In the genomic region with DNA sequence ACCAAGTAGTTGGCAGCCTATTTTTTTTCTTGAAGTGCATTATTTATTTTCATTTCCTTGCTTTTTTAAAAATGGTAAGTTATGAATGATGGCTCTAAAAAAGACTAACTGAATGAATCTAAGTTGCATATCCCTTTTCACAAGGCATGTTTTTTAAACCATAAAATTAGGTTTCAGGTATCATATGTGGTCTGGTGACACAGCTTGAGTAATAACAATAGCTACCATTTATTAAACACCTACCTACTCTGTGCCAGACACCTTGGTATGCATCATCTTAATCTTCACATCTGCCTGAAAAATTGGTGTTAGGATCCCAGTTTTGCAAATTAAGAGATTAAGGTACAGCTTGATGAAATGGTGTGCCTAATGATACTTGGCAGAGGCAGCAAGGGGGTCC, we compare ENCODE assay signal across 23 cellular contexts. TPM values are rescaled to one million over a fixed set of nuclear protein-coding genes. Genes with fewer than 3 reads are reported as not detected.
DNase-seq lines count a peak whose midpoint lies in the region; ATAC-seq, FAIRE-seq and TF ChIP-seq lines count a peak whose summit lies in the region.
"Had no signal": no experiment of that assay in that cellular context is flagged by ENCODE, and none has a peak within 500 bp of the region (broad histone marks: within the 10 kb centered on the region; RNA-seq: fewer than 3 reads in every experiment).

No MANE protein-coding gene starts in this region.

- H3K79me2 ChIP-seq in KMS-11 (ENCODE audit: insufficient read depth, low read depth) (no peaks in the 10 kb centered on the region), GM12878 (ENCODE audit: control insufficient read depth, insufficient read depth, low read length) (no peaks in the 10 kb centered on the region)

- H3K9me3 ChIP-seq in GM12878 (replicated peaks; ENCODE audit: control insufficient read depth, insufficient read depth, low read length): no peaks in the 10 kb centered on the region
- H3K9me3 ChIP-seq: Caco-2, HAP-1 had no signal

- no peak for TF ChIP-seq POLR2A in GM12878 (IDR thresholded peaks at IDR 0.05; ENCODE audit: low read depth, low read length)

- no peaks in the 10 kb centered on the region for H3K4me1 Mint-ChIP-seq in stimulated activated naive CD8-positive, alpha-beta T cell treated with anti-CD3 and anti-CD28 coated beads, Interleukin-15, amount 100 ng/mL, for 72 hours

- H3K9ac ChIP-seq in KMS-11 (no peak overlapping the region), GM12878 (ENCODE audit: control insufficient read depth, insufficient read depth, low read length) (no peak overlapping the region)
- H3K9ac ChIP-seq: BLaER1 had no signal

- no peak overlapping the region for H2AFZ ChIP-seq in KMS-11 (ENCODE audit: low read depth)
- no peak overlapping the region for H2AFZ ChIP-seq in GM12878 (ENCODE audit: control insufficient read depth, low read depth, low read length)

- H3K4me3 ChIP-seq in KMS-11 (IDR thresholded peaks at IDR 0.05; ENCODE audit: insufficient read depth, low read depth, low read length) (no peak overlapping the region), GM12878 (no peak overlapping the region)
- H3K4me3 ChIP-seq: BLaER1, HAP-1 had no signal

- POLR2A ChIA-PET in GM12878 (lab: Charles Lee): no interaction called here

- no peak overlapping the region for H3K4me3 Mint-ChIP-seq in stimulated activated naive CD8-positive, alpha-beta T cell treated with anti-CD3 and anti-CD28 coated beads, Interleukin-15, amount 100 ng/mL, for 72 hours
- H3K4me3 Mint-ChIP-seq: B cell; CD4-positive, CD25-positive, alpha-beta regulatory T cell; CD8-positive, alpha-beta T cell; HFFc6 had no signal

- H3K27me3 ChIP-seq in KMS-11 (ENCODE audit: insufficient read depth, low read depth) (no peaks in the 10 kb centered on the region), GM12878 (replicated peaks in 1 of 2; ENCODE audit: control insufficient read depth in 2 of 2, insufficient read depth in 2 of 2, low read length in 1 of 2) (peaks cover 3 to 4% of the 10 kb centered on the region in 2 experiments; a peak in 3 of 4 replicates)

- no TSS peak for BruUV-seq in GM12878 (replicated peaks; lab: Mats Ljungman, UMichigan)

- no peak for TF ChIP-seq RAD21 in GM12878 (IDR thresholded peaks at IDR 0.05; ENCODE audit: insufficient read depth, low read depth, low read length)

- no peak overlapping the region for H3K27ac Mint-ChIP-seq in stimulated activated naive CD8-positive, alpha-beta T cell treated with anti-CD3 and anti-CD28 coated beads, Interleukin-15, amount 100 ng/mL, for 72 hours
- H3K27ac Mint-ChIP-seq: B cell; CD8-positive, alpha-beta T cell; HFFc6 had no signal

- H3K27ac ChIP-seq in KMS-11: no peak overlapping the region
- no peak overlapping the region for H3K27ac ChIP-seq in GM12878 (ENCODE audit: control insufficient read depth, insufficient read depth)
- H3K27ac ChIP-seq: 22Rv1, BLaER1, C4-2B had no signal

- H3K36me3 ChIP-seq in KMS-11 (ENCODE audit: insufficient read depth) (no peaks in the 10 kb centered on the region), GM12878 (ENCODE audit: control insufficient read depth in 2 of 2, insufficient read depth in 2 of 2, low read length in 1 of 2) (no peaks in the 10 kb centered on the region)
- H3K36me3 ChIP-seq: BLaER1, HAP-1 had no signal

- CTCF ChIA-PET in GM12878 (lab: Yijun Ruan, JAX): no interaction called here

- H3K4me2 ChIP-seq in KMS-11 (peak overlapping the region; percentile 0; the same call in 1 of the 2 replicates), GM12878 (ENCODE audit: control insufficient read depth, insufficient read depth) (no peak overlapping the region)
- H3K4me2 ChIP-seq: BLaER1 had no signal

- in situ Hi-C loops in GM12878 (cut with MboI): no loop called here

- intact Hi-C loops in GM12878 (cut with micrococcal nuclease; ENCODE audit: unreplicated experiment): no loop called here

- peak; percentile 66 for ATAC-seq in stimulated activated naive CD8-positive, alpha-beta T cell treated with anti-CD3 and anti-CD28 coated beads, Interleukin-15, amount 100 ng/mL, for 72 hours
- no peak for ATAC-seq in stimulated activated naive CD8-positive, alpha-beta T cell treated with anti-CD3 and anti-CD28 coated beads, Interleukin-15, Interleukin-2, amounts not matched to agents 100 U/mL and 50 U/mL, for 24 hours
- ATAC-seq in GM12878: peak; percentile 36; the same call in 1 of the 3 replicates
- ATAC-seq: CD8-positive, alpha-beta T cell had no signal

- no peak for FAIRE-seq in GM12878 (lab: Jason Lieb, UNC)
- FAIRE-seq: A204.1, GM12891, GM18507, H54 had no signal

- peaks cover 41% of the 10 kb centered on the region for H3K4me1 ChIP-seq in KMS-11 (ENCODE audit: low read depth, poor library complexity, severe bottlenecking)
- no peaks in the 10 kb centered on the region for H3K4me1 ChIP-seq in GM12878 (ENCODE audit: control insufficient read depth, insufficient read depth, low read length)
- H3K4me1 ChIP-seq: Caco-2, HAP-1 had no signal

- RAD21 ChIA-PET in GM12878 (lab: Charles Lee; ENCODE audit: unreplicated experiment): no interaction called here

- no peak for TF ChIP-seq EP300 in GM12878 (IDR thresholded peaks at IDR 0.05; ENCODE audit: borderline replicate concordance in 1 of 2, control insufficient read depth in 1 of 2, low read depth in 2 of 2, low read length in 2 of 2)

- no peak for DNase-seq in stimulated activated naive CD8-positive, alpha-beta T cell treated with anti-CD3 and anti-CD28 coated beads, Interleukin-15, amount 100 ng/mL, for 72 hours
- no peak for DNase-seq in stimulated activated naive CD8-positive, alpha-beta T cell treated with anti-CD3 and anti-CD28 coated beads, Interleukin-15, Interleukin-2, amounts not matched to agents 100 U/mL and 50 U/mL, for 24 hours
- DNase-seq in GM12878 (ENCODE audit: low read depth, low spot score): no peak
- DNase-seq in SIG-M5 (lab: John Stamatoyannopoulos, UW): no peak
- DNase-seq in EL: no peak
- DNase-seq: Caco-2; CD4-positive, CD25-positive, alpha-beta regulatory T cell; CD8-positive, alpha-beta T cell; DMS153; DND-41; GDM1; GOT3; HFFc6 had no signal

- H3K27me3 Mint-ChIP-seq in stimulated activated naive CD8-positive, alpha-beta T cell treated with anti-CD3 and anti-CD28 coated beads, Interleukin-15, amount 100 ng/mL, for 72 hours: peaks cover 55% of the 10 kb centered on the region

- TF ChIP-seq CTCF in KMS-11 (conservative IDR thresholded peaks at IDR 0.05; ENCODE audit: low read depth, low read length) (no peak), GM12878 (IDR thresholded peaks at IDR 0.05 in 2 of 3, conservative IDR thresholded peaks at IDR 0.05 in 1 of 3; ENCODE audit: control insufficient read depth in 2 of 3, extremely low read depth in 1 of 3, insufficient read depth in 1 of 3, low read depth in 3 of 3, low read length in 3 of 3) (no peak)

- H3K9me3 Mint-ChIP-seq in stimulated activated naive CD8-positive, alpha-beta T cell treated with anti-CD3 and anti-CD28 coated beads, Interleukin-15, amount 100 ng/mL, for 72 hours: no peaks in the 10 kb centered on the region
- H3K9me3 Mint-ChIP-seq: CD8-positive, alpha-beta T cell; HFFc6 had no signal

- SMC1A ChIA-PET in GM12878 (lab: Charles Lee; ENCODE audit: uncharacterized antibody, unreplicated experiment): interaction anchor here (0.7 kb wide), 1 partner anchor 62 kb away, joined by 3 read pairs; no protein-coding TSS in a partner anchor

- H4K20me1 ChIP-seq in KMS-11 (ENCODE audit: insufficient read depth): no peaks in the 10 kb centered on the region
- no peaks in the 10 kb centered on the region for H4K20me1 ChIP-seq in GM12878 (ENCODE audit: control insufficient read depth, insufficient read depth)

TF ChIP-seq in GM12878, 131 proteins besides CTCF, POLR2A, EP300 and RAD21:
- TF ChIP-seq JUNB (IDR thresholded peaks at IDR 0.05): peak; percentile 27; the same call in 1 of the 2 replicates
- TF ChIP-seq EGR1 (IDR thresholded peaks at IDR 0.05; ENCODE audit: borderline replicate concordance in 1 of 2, low read depth in 2 of 2, low read length in 2 of 2): no peak
TF ChIP-seq in GM12878: peak in this region for 1.

RNA-seq across cellular contexts. Expression of a gene that starts 4.3 kb away (rescaled TPM):
- not detected in 2 replicates for total RNA-seq in GM12878 (2013; cell fraction: nucleolus; rRNA removed)
- total RNA-seq in GM12878 (2014; rRNA removed) (0.06 and 0.33 TPM in 2 replicates), GM12878 (2014; rRNA removed; fragmentation: Illumina TruSeq; extraction: Trizol) (0.04 and 0.05 TPM in 2 replicates), GM12878 (2021) (1.4 TPM in 1 of 2 replicates, not detected in the other)
- not detected for polyA plus RNA-seq in GM12878 (2011; ENCODE audit: low read depth)
- polyA plus RNA-seq in GM12878 (2011; rRNA removed) (not detected in 2 replicates), GM12878 (2014; fragmentation: Illumina TruSeq; extraction: Trizol) (0.06 TPM in 1 of 2 replicates, not detected in the other), GM12878 (2014; fragmentation: Nextera tagmentation; extraction: Ambion mirVana) (under 1 TPM; 0.02 to 0.05 TPM), GM12878 (2014; rRNA removed) (0.04 and 0.20 TPM in 2 replicates), GM12878 (2016; fragmentation: Nextera tagmentation; extraction: Ambion mirVana) (1 to 10 TPM in 1 of 2 experiments, not detected in 1; 2.2 TPM)
- under 0.01 and 0.07 TPM in 2 replicates for polyA plus RNA-seq in GM12878 (2011; cell fraction: cytosol; rRNA removed)
- polyA plus RNA-seq in GM12878 (2011; cell fraction: nucleus; rRNA removed): 0.37 TPM in 1 of 2 replicates, not detected in the other
- polyA plus RNA-seq in GM12878 (2012): 0.24 and 0.25 TPM in 2 replicates
- not detected in 2 replicates for polyA minus RNA-seq in GM12878 (2011; rRNA and poly(A)+ RNA removed)
- not detected in 2 replicates for polyA minus RNA-seq in GM12878 (2011; cell fraction: cytosol; rRNA and poly(A)+ RNA removed)
- polyA minus RNA-seq in GM12878 (2011; cell fraction: nucleus; rRNA and poly(A)+ RNA removed): not detected in 2 replicates
- total RNA-seq: B cell; CD4-positive, CD25-positive, alpha-beta regulatory T cell; CD8-positive, alpha-beta T cell had no signal
- polyA plus RNA-seq: CD4-positive, CD25-positive, alpha-beta regulatory T cell had no signal
